17 cellular contexts compared by ENCODE assay signal in the genomic region with DNA sequence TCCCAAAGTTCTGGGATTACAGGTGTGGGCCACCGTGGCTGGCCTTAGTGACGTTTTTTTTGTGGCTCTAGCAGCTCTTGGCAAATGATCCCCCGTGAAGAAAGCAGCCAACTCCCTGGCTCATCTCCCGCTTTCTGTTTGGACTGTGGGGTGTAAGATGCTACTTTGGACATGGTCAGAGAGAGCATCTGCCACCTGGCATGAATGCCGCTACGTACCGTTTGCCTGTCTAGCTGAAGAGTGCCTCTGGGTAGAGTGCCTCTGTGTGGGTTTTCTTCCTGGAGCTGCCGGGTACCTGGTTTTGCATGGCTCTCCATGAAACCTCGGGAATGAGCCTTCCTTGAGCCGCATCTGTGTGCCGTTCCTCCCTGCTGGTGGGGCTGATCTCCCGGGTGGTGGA. TPM values are rescaled to one million over a fixed set of nuclear protein-coding genes. Genes with fewer than 3 reads are reported as not detected.
DNase-seq lines count a peak whose midpoint lies in the region; ATAC-seq, FAIRE-seq and TF ChIP-seq lines count a peak whose summit lies in the region.
"Had no signal": no experiment of that assay in that cellular context is flagged by ENCODE, and none has a peak within 500 bp of the region (broad histone marks: within the 10 kb centered on the region; RNA-seq: fewer than 3 reads in every experiment).

No MANE protein-coding gene starts in this region.

- peaks cover 56% of the 10 kb centered on the region for H3K36me3 Mint-ChIP-seq in nephron progenitor cell (ENCODE audit: low read depth)

- peak; percentile 32 to 59 for TF ChIP-seq RAD21 in liver (IDR thresholded peaks at IDR 0.05)
- no peak for TF ChIP-seq RAD21 in HepG2 (CRISPR knock-in tag; IDR thresholded peaks at IDR 0.05)

- peaks cover 19% of the 10 kb centered on the region; the same call in 1 of the 2 replicates for H4K20me1 ChIP-seq in HepG2 (ENCODE audit: insufficient read depth, low read length)

- ATAC-seq in HepG2: no peak
- ATAC-seq: activated CD4-positive, CD25-positive, alpha-beta regulatory T cell treated with anti-CD3 and anti-CD28 coated beads, Interleukin-2, amount 50 U/mL, for 24 hours; activated T-helper 17 cell treated with anti-CD3 and anti-CD28 coated beads, Interleukin-2, amount 50 U/mL, for 72 hours had no signal

- FAIRE-seq in HepG2 (lab: Jason Lieb, UNC): no peak

- peaks cover 28% of the 10 kb centered on the region for H3K4me1 Mint-ChIP-seq in nephron progenitor cell
- H3K4me1 Mint-ChIP-seq: activated T-helper 17 cell treated with anti-CD3 and anti-CD28 coated beads, Interleukin-2, amount 50 U/mL, for 72 hours had no signal

- H3K9ac ChIP-seq in liver (ENCODE audit: low read depth in 1 of 2, low read length in 2 of 2) (no peak overlapping the region), HepG2 (ENCODE audit: insufficient read depth, low read depth, low read length) (no peak overlapping the region)

- whole genome bisulfite sequencing in liver: 45% methylated on average over 12 of the region's 12 CpGs
- WGBS in HepG2 (ENCODE audit: low lambda C conversion rate): 93% methylated on average over 9 of the region's 12 CpGs

- no peak overlapping the region for H3K4me2 ChIP-seq in HepG2 (ENCODE audit: low read depth, low read length)

- H3K9me3 ChIP-seq in liver (ENCODE audit: control insufficient read depth in 4 of 4, low read length in 3 of 4) (no peaks in the 10 kb centered on the region), HepG2 (ENCODE audit: low read length) (no peaks in the 10 kb centered on the region)
- H3K9me3 ChIP-seq: SJCRH30 had no signal

- no TSS peak for BruUV-seq in HepG2 (replicated peaks; lab: Mats Ljungman, UMichigan)

- no peak overlapping the region for H3K4me3 ChIP-seq in liver (ENCODE audit: low read depth in 1 of 3, low read length in 3 of 3)
- no peak overlapping the region for H3K4me3 ChIP-seq in HepG2 (replicated peaks in 1 of 3; ENCODE audit: insufficient read depth in 1 of 3, low read depth in 2 of 3, low read length in 3 of 3)
- H3K4me3 ChIP-seq: SJCRH30 had no signal

- CTCF ChIA-PET in HepG2 (lab: Yijun Ruan, JAX; ENCODE audit: low intra/inter-chr PET ratio, low total read pairs): no interaction called here

- H3K27me3 ChIP-seq in liver (ENCODE audit: control insufficient read depth in 4 of 4, insufficient read depth in 4 of 4, low read length in 3 of 4) (no peaks in the 10 kb centered on the region), HepG2 (ENCODE audit: control insufficient read depth in 1 of 2, insufficient read depth in 2 of 2, low read length in 2 of 2) (no peaks in the 10 kb centered on the region)
- H3K27me3 ChIP-seq: SJCRH30 had no signal

- in situ Hi-C loops in HepG2 (cut with HindIII; ENCODE audit: extremely low pct_ligation_motif_present, low pct_unique_long_range_greater_than_20kb): no loop called here

- H3K27me3 Mint-ChIP-seq in nephron progenitor cell (ENCODE audit: low read depth, poor library complexity): no peaks in the 10 kb centered on the region
- H3K27me3 Mint-ChIP-seq: activated T-helper 17 cell treated with anti-CD3 and anti-CD28 coated beads, Interleukin-2, amount 50 U/mL, for 72 hours had no signal

- POLR2A ChIA-PET in HepG2 (lab: Yijun Ruan, JAX): no interaction called here

- H3K79me2 ChIP-seq in HepG2 (ENCODE audit: insufficient read depth, low read length): peaks cover 13% of the 10 kb centered on the region

- H3K27ac ChIP-seq in liver (ENCODE audit: low read depth in 1 of 2, low read length in 2 of 2): peak overlapping the region; percentile 27 to 57
- no peak overlapping the region for H3K27ac ChIP-seq in HepG2 (ENCODE audit: extremely low read length, insufficient read depth, low read length)
- H3K27ac ChIP-seq: SJCRH30 had no signal

- H3K4me3 Mint-ChIP-seq in nephron progenitor cell: no peak overlapping the region
- H3K4me3 Mint-ChIP-seq: activated T-helper 17 cell treated with anti-CD3 and anti-CD28 coated beads, Interleukin-2, amount 50 U/mL, for 72 hours had no signal

- peak overlapping the region; percentile 83 for H3K27ac Mint-ChIP-seq in nephron progenitor cell
- H3K27ac Mint-ChIP-seq: activated T-helper 17 cell treated with anti-CD3 and anti-CD28 coated beads, Interleukin-2, amount 50 U/mL, for 72 hours had no signal

- peaks cover 12 to 47% (median 42%) of the 10 kb centered on the region in 4 donors for H3K36me3 ChIP-seq in liver (ENCODE audit: control insufficient read depth in 4 of 4, insufficient read depth in 3 of 4, low read depth in 1 of 4, low read length in 3 of 4)
- H3K36me3 ChIP-seq in HepG2 (replicated peaks in 1 of 2; ENCODE audit: control insufficient read depth in 1 of 2, insufficient read depth in 2 of 2, low read length in 2 of 2): peaks cover 31 to 83% of the 10 kb centered on the region in 2 experiments; a peak in 4 of 5 replicates

- H3K4me1 ChIP-seq in liver (ENCODE audit: control insufficient read depth in 4 of 4, insufficient read depth in 4 of 4, low read length in 3 of 4): peaks cover 4 to 24% (median 13%) of the 10 kb centered on the region in 4 donors
- H3K4me1 ChIP-seq in HepG2 (ENCODE audit: insufficient read depth, low read length): peaks cover 9% of the 10 kb centered on the region

- intact Hi-C loops in HepG2 (cut with micrococcal nuclease; ENCODE audit: unreplicated experiment): no loop called here

- TF ChIP-seq EP300 in HepG2 (IDR thresholded peaks at IDR 0.05; ENCODE audit: low read depth in 2 of 2, low read length in 2 of 2) (no peak), HepG2 (CRISPR knock-in tag; IDR thresholded peaks at IDR 0.05; ENCODE audit: borderline replicate concordance) (no peak)

- no peak for TF ChIP-seq CTCF in liver (IDR thresholded peaks at IDR 0.05; ENCODE audit: low read depth, low read length, missing input control)
- TF ChIP-seq CTCF in HepG2 (CRISPR knock-in tag; IDR thresholded peaks at IDR 0.05): no peak
- TF ChIP-seq CTCF in nephron progenitor cell (IDR thresholded peaks at IDR 0.05): no peak

- TF ChIP-seq POLR2A in HepG2 (IDR thresholded peaks at IDR 0.05; ENCODE audit: insufficient read depth in 1 of 2, low read depth in 2 of 2, low read length in 2 of 2): no peak

- H3K9me3 Mint-ChIP-seq in nephron progenitor cell: no peaks in the 10 kb centered on the region
- H3K9me3 Mint-ChIP-seq: activated T-helper 17 cell treated with anti-CD3 and anti-CD28 coated beads, Interleukin-2, amount 50 U/mL, for 72 hours; CD8-positive, alpha-beta memory T cell had no signal

- H2AFZ ChIP-seq in HepG2 (ENCODE audit: low read length): no peak overlapping the region

- DNase-seq in HepG2 (ENCODE audit: low spot score): no peak
- DNase-seq in cerebellar cortex (ENCODE audit: low spot score): peak; percentile 95
- no peak for DNase-seq in nephron progenitor cell
- no peak for DNase-seq in NCI-H748 treated with DMSO at 0.1 percent for 48 hours (lab: John Stamatoyannopoulos, UW)
- DNase-seq in activated effector memory CD4-positive, alpha-beta T cell treated with Interleukin-2 at 50 U/mL for 16 hours: no peak
- DNase-seq in HUDEP-2 (lab: John Stamatoyannopoulos, UW; ENCODE audit: unreplicated experiment in 76 of 76): no peak
- no peak for DNase-seq in stimulated activated CD4-positive, alpha-beta T cell treated with anti-CD3 and anti-CD28 coated beads, Interleukin-15, amount 100 ng/mL, for 24 hours
- DNase-seq: CD8-positive, alpha-beta memory T cell; mesendoderm; NCI-H1694 treated with DMSO at 0.1 percent for 48 hours; NCI-H526; OCI-M1; SJCRH30; stimulated activated CD4-positive, alpha-beta T cell treated with anti-CD3 and anti-CD28 coated beads, Interleukin-1b, Interleukin-23, amount 100 ng/mL, for 48 hours had no signal

TF ChIP-seq in liver, 16 proteins besides CTCF, POLR2A, EP300 and RAD21 (continues in another document):
- no peak for TF ChIP-seq GABPA (IDR thresholded peaks at IDR 0.05 in 1 of 2, conservative IDR thresholded peaks at IDR 0.05 in 1 of 2)

TF ChIP-seq in HepG2, 621 proteins besides CTCF, POLR2A, EP300 and RAD21 (continues in another document):
- TF ChIP-seq ZSCAN22 (CRISPR knock-in tag; IDR thresholded peaks at IDR 0.05) (no peak), FOXA3 (CRISPR knock-in tag; IDR thresholded peaks at IDR 0.05) (no peak)
- TF ChIP-seq, protein P1, sequence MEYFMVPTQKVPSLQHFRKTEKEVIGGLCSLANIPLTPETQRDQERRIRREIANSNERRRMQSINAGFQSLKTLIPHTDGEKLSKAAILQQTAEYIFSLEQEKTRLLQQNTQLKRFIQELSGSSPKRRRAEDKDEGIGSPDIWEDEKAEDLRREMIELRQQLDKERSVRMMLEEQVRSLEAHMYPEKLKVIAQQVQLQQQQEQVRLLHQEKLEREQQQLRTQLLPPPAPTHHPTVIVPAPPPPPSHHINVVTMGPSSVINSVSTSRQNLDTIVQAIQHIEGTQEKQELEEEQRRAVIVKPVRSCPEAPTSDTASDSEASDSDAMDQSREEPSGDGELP (IDR thresholded peaks at IDR 0.05; ENCODE audit: borderline replicate concordance, low read depth): no peak

RNA-seq across cellular contexts. Expression of a gene that starts 34.3 kb away (rescaled TPM):
- total RNA-seq in liver (10 to 100 TPM; 49.1 to 52.3 TPM), HepG2 (2016; rRNA removed; fragmentation: Illumina TruSeq; extraction: Trizol) (47.8 and 59.8 TPM in 2 replicates)
- polyA plus RNA-seq in liver (10 to 100 TPM; 15.3 to 21.7 TPM), HepG2 (2011; rRNA removed) (119 and 153 TPM in 2 replicates)
- 23.8 and 26.3 TPM in 2 replicates for total RNA-seq in HepG2 (2016; cell fraction: cytosol; rRNA removed; fragmentation: Illumina TruSeq; extraction: Trizol; ENCODE audit: low read depth)
- 40.4 and 58.0 TPM in 2 replicates for total RNA-seq in HepG2 (2016; cell fraction: insoluble cytoplasmic fraction; rRNA removed; fragmentation: Illumina TruSeq; extraction: Trizol)
- total RNA-seq in HepG2 (2016; cell fraction: membrane; rRNA removed; fragmentation: Illumina TruSeq; extraction: Trizol): 38.8 and 39.0 TPM in 2 replicates
- total RNA-seq in HepG2 (2016; cell fraction: nucleus; rRNA removed; fragmentation: Illumina TruSeq; extraction: Trizol): 76.2 and 88.4 TPM in 2 replicates
- 90.0 and 106 TPM in 2 replicates for polyA plus RNA-seq in HepG2 (2011; cell fraction: cytosol; rRNA removed)
- 348 and 472 TPM in 2 replicates for polyA plus RNA-seq in HepG2 (2011; cell fraction: nucleus; rRNA removed)
- 71.7 and 87.0 TPM in 2 replicates for polyA plus RNA-seq in HepG2 (2012)
- 9.5 and 11.4 TPM in 2 replicates for polyA plus RNA-seq in HepG2 (2016; cell fraction: cytosol; fragmentation: Illumina TruSeq; extraction: Trizol; ENCODE audit: low read depth)
- 50.5 and 54.1 TPM in 2 replicates for polyA plus RNA-seq in HepG2 (2016; cell fraction: insoluble cytoplasmic fraction; fragmentation: Illumina TruSeq; extraction: Trizol; ENCODE audit: low read depth)
- polyA plus RNA-seq in HepG2 (2016; cell fraction: membrane; fragmentation: Illumina TruSeq; extraction: Trizol; ENCODE audit: low read depth): 25.5 and 26.4 TPM in 2 replicates
- 93.0 and 99.2 TPM in 2 replicates for polyA plus RNA-seq in HepG2 (2016; cell fraction: nucleus; fragmentation: Illumina TruSeq; extraction: Trizol; ENCODE audit: insufficient read depth, low read depth)
- polyA minus RNA-seq in HepG2 (2011; rRNA and poly(A)+ RNA removed; ENCODE audit: low replicate concordance): 50.7 and 124 TPM in 2 replicates
- polyA minus RNA-seq in HepG2 (2011; cell fraction: cytosol; rRNA and poly(A)+ RNA removed): 38.6 and 48.1 TPM in 2 replicates
- 217 and 240 TPM in 2 replicates for polyA minus RNA-seq in HepG2 (2011; cell fraction: nucleus; rRNA and poly(A)+ RNA removed)
